Comparison of ENCODE assay signal across 8 cellular contexts in genomic region chr19:51367565-51368365, GRCh38. TPM values are rescaled to one million over a fixed set of nuclear protein-coding genes. Genes with fewer than 3 reads are reported as not detected.
A peak's percentile ranks its signal among the peaks of the same experiment; 100 is the strongest.
DNase-seq lines count a peak whose midpoint lies in the region; ATAC-seq and TF ChIP-seq lines count a peak whose summit lies in the region.

No MANE protein-coding gene starts in this region.

- peak overlapping the region; percentile 69 for H3K4me3 ChIP-seq in thymus (ENCODE audit: low read length)

- H3K36me3 Mint-ChIP-seq in IgD-negative memory B cell (no peaks in the 10 kb centered on the region), glutamatergic neuron (ENCODE audit: unreplicated experiment) (no peaks in the 10 kb centered on the region), osteocyte (ENCODE audit: unreplicated experiment) (no peaks in the 10 kb centered on the region)
- peaks cover 30% of the 10 kb centered on the region for H3K36me3 Mint-ChIP-seq in activated naive CD8-positive, alpha-beta T cell treated with anti-CD3 and anti-CD28 coated beads for 36 hours

- H3K9me3 Mint-ChIP-seq in IgD-negative memory B cell, result no peaks in the 10 kb centered on the region
- H3K9me3 Mint-ChIP-seq in activated naive CD8-positive, alpha-beta T cell treated with anti-CD3 and anti-CD28 coated beads for 36 hours, result no peaks in the 10 kb centered on the region
- peaks cover 22% of the 10 kb centered on the region for H3K9me3 Mint-ChIP-seq in glutamatergic neuron (ENCODE audit: unreplicated experiment)
- no peaks in the 10 kb centered on the region for H3K9me3 Mint-ChIP-seq in osteocyte (ENCODE audit: unreplicated experiment)

- under 1% methylated on average over 64 of the region's 64 CpGs for WGBS in thymus

- DNase-seq in DMS114 treated with DMSO at 0.1 percent for 48 hours (lab: John Stamatoyannopoulos, UW; ENCODE audit: unreplicated experiment) (peak; percentile 93), SKM-1 (lab: John Stamatoyannopoulos, UW; ENCODE audit: unreplicated experiment) (peak; percentile 70), glutamatergic neuron (peak; percentile 99), osteocyte (ENCODE audit: extremely low spot score, unreplicated experiment) (peak; percentile 99)
- DNase-seq in activated naive CD8-positive, alpha-beta T cell treated with anti-CD3 and anti-CD28 coated beads for 36 hours, result peak; percentile 99

- no peaks in the 10 kb centered on the region for H3K27me3 ChIP-seq in thymus (ENCODE audit: control insufficient read depth, insufficient read depth)

- H3K4me1 Mint-ChIP-seq in IgD-negative memory B cell, result peaks cover 6 to 23% (median 18%) of the 10 kb centered on the region in 3 donors
- H3K4me1 Mint-ChIP-seq in activated naive CD8-positive, alpha-beta T cell treated with anti-CD3 and anti-CD28 coated beads for 36 hours, result peaks cover 54% of the 10 kb centered on the region
- peaks cover 5% of the 10 kb centered on the region for H3K4me1 Mint-ChIP-seq in glutamatergic neuron (ENCODE audit: low read depth, unreplicated experiment)
- peaks cover 36% of the 10 kb centered on the region for H3K4me1 Mint-ChIP-seq in osteocyte (ENCODE audit: unreplicated experiment)

- H3K27me3 Mint-ChIP-seq in IgD-negative memory B cell, result no peaks in the 10 kb centered on the region
- no peaks in the 10 kb centered on the region for H3K27me3 Mint-ChIP-seq in activated naive CD8-positive, alpha-beta T cell treated with anti-CD3 and anti-CD28 coated beads for 36 hours
- H3K27me3 Mint-ChIP-seq in glutamatergic neuron (ENCODE audit: unreplicated experiment), result peaks cover 15% of the 10 kb centered on the region
- no peaks in the 10 kb centered on the region for H3K27me3 Mint-ChIP-seq in osteocyte (ENCODE audit: unreplicated experiment)

- TF ChIP-seq CTCF in glutamatergic neuron (IDR thresholded peaks at IDR 0.05; ENCODE audit: partially characterized antibody, unreplicated experiment) (no peak), osteocyte (IDR thresholded peaks at IDR 0.05) (no peak)

- ATAC-seq in GM21529 (IDR thresholded peaks at IDR 0.05; ENCODE audit: unreplicated experiment), result peak; percentile 77

- H3K27ac ChIP-seq in thymus (ENCODE audit: low read depth), result peak overlapping the region; percentile 80

- peak overlapping the region; percentile 89 to 98 (median 97) for H3K27ac Mint-ChIP-seq in IgD-negative memory B cell
- H3K27ac Mint-ChIP-seq in activated naive CD8-positive, alpha-beta T cell treated with anti-CD3 and anti-CD28 coated beads for 36 hours, result peak overlapping the region; percentile 96
- peak overlapping the region; percentile 96 for H3K27ac Mint-ChIP-seq in glutamatergic neuron (ENCODE audit: unreplicated experiment)
- H3K27ac Mint-ChIP-seq in osteocyte (ENCODE audit: unreplicated experiment), result peak overlapping the region; percentile 97

- H3K9me3 ChIP-seq in thymus (ENCODE audit: control insufficient read depth), result no peaks in the 10 kb centered on the region

- H3K36me3 ChIP-seq in thymus (ENCODE audit: control insufficient read depth, insufficient read depth), result no peaks in the 10 kb centered on the region

- H3K4me3 Mint-ChIP-seq in IgD-negative memory B cell (peak overlapping the region; percentile 89 to 98 (median 96)), glutamatergic neuron (ENCODE audit: unreplicated experiment) (peak overlapping the region; percentile 97), osteocyte (ENCODE audit: unreplicated experiment) (peak overlapping the region; percentile 89)
- peak overlapping the region; percentile 99 for H3K4me3 Mint-ChIP-seq in activated naive CD8-positive, alpha-beta T cell treated with anti-CD3 and anti-CD28 coated beads for 36 hours

- H3K4me1 ChIP-seq in thymus (ENCODE audit: control insufficient read depth, insufficient read depth, low read length), result peaks cover 15% of the 10 kb centered on the region

RNA-seq across cellular contexts. Expression of gene CLDND2, which starts 1.0 kb away (rescaled TPM):
- polyA plus RNA-seq in IgD-negative memory B cell (not detected), thymus (2.1 TPM)
- 1 to 10 TPM; 2.0 to 3.8 TPM for total RNA-seq in activated naive CD8-positive, alpha-beta T cell treated with anti-CD3 and anti-CD28 coated beads for 36 hours
- total RNA-seq in glutamatergic neuron (ENCODE audit: unreplicated experiment) (not detected), osteocyte (1.8 TPM in 1 of 2 replicates, not detected in the other)

RNA-seq across cellular contexts. Expression of gene ETFB, which starts 1.6 kb away (rescaled TPM):
- polyA plus RNA-seq in IgD-negative memory B cell (91.4 TPM), thymus (121 TPM)
- 100 to 1,000 TPM; 115 to 130 TPM for total RNA-seq in activated naive CD8-positive, alpha-beta T cell treated with anti-CD3 and anti-CD28 coated beads for 36 hours
- total RNA-seq in glutamatergic neuron (ENCODE audit: unreplicated experiment) (77.7 TPM), osteocyte (56.2 and 58.8 TPM in 2 replicates)

RNA-seq across cellular contexts. Expression of gene NKG7, which starts 4.7 kb away (rescaled TPM):
- polyA plus RNA-seq in IgD-negative memory B cell, result 66.0 TPM
- total RNA-seq in activated naive CD8-positive, alpha-beta T cell treated with anti-CD3 and anti-CD28 coated beads for 36 hours, result 10 to 100 TPM; 85.3 to 91.9 TPM
- total RNA-seq in glutamatergic neuron (ENCODE audit: unreplicated experiment), result not detected
- not detected in 2 replicates for total RNA-seq in osteocyte
- polyA plus RNA-seq in thymus, result 11.6 TPM

RNA-seq across cellular contexts. Expression of gene LIM2, which starts 20.0 kb away (rescaled TPM):
- polyA plus RNA-seq in IgD-negative memory B cell (0.24 TPM), thymus (not detected)
- total RNA-seq in activated naive CD8-positive, alpha-beta T cell treated with anti-CD3 and anti-CD28 coated beads for 36 hours, result not detected
- total RNA-seq in glutamatergic neuron (ENCODE audit: unreplicated experiment) (not detected), osteocyte (not detected in 2 replicates)

RNA-seq across cellular contexts. Expression of gene C19orf84, which starts 22.6 kb away (rescaled TPM):
- not detected for polyA plus RNA-seq in IgD-negative memory B cell
- total RNA-seq in activated naive CD8-positive, alpha-beta T cell treated with anti-CD3 and anti-CD28 coated beads for 36 hours, result under 1 TPM in 1 of 2 experiments, not detected in 1; 0.39 TPM
- total RNA-seq in glutamatergic neuron (ENCODE audit: unreplicated experiment), result not detected
- total RNA-seq in osteocyte, result not detected in 2 replicates
- 0.11 TPM for polyA plus RNA-seq in thymus

Comparison
In these comparisons a context has a peak if more than half of its experiments do, and no peak if none do; other contexts are left out.
1. Peak in every context shown above with its lines: DNase-seq, ATAC-seq, H3K4me3 ChIP-seq and H3K27ac ChIP-seq.
2. RNA of gene NKG7, which starts 4.7 kb away (total RNA-seq): 85.3 to 91.9 TPM in activated naive CD8-positive, alpha-beta T cell treated with anti-CD3 and anti-CD28 coated beads for 36 hours; not detected in glutamatergic neuron (single experiment) and not detected in osteocyte; every median in the first group is over 10 times any median in the second.